19 cellular contexts compared by ENCODE assay signal in the genomic region with DNA sequence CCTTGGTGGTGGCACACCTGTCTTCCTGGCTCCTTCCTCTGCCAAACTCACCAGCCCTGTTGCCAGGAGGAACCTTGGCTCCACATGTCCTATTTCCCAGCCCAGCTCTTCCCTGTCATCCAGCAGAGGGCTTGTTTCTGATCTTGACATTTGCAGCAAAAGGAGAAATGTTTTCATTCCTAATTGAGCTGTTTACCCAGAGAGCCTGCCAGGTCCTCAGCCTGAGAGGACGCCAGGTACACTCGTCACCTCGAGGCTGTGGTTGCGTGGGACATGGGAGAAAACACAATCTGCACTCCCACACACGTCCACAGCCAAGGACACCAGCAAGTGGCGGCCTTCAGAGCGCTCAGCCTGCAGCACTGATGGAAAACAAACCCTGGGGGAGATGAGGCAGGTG.
A peak's percentile ranks its signal among the peaks of the same experiment; 100 is the strongest.
DNase-seq lines count a peak whose midpoint lies in the region; ATAC-seq and TF ChIP-seq lines count a peak whose summit lies in the region.
"Had no signal": no experiment of that assay in that cellular context is flagged by ENCODE, and none has a peak within 500 bp of the region (broad histone marks: within the 10 kb centered on the region; RNA-seq: fewer than 3 reads in every experiment).

No MANE protein-coding gene starts in this region.

- no peaks in the 10 kb centered on the region for H3K9me3 Mint-ChIP-seq in activated naive CD8-positive, alpha-beta T cell treated with anti-CD3 and anti-CD28 coated beads, Interleukin-2, amount 10 ng/mL, durations not matched to agents 7 days and 5 days
- no peaks in the 10 kb centered on the region for H3K9me3 Mint-ChIP-seq in activated naive CD8-positive, alpha-beta T cell treated with anti-CD3 and anti-CD28 coated beads, Interleukin-2, amount 50 U/mL, for 24 hours
- H3K9me3 Mint-ChIP-seq: activated naive CD4-positive, alpha-beta T cell treated with anti-CD3 and anti-CD28 coated beads, Interleukin-2, amount 50 U/mL, for 72 hours; CD8-positive, alpha-beta memory T cell had no signal

- intact Hi-C loops in right lobe of liver (cut with DNase I) (no loop called here), uterus (cut with DNase I; ENCODE audit: low total_unique reads) (no loop called here)

- no peak overlapping the region for H3K27ac Mint-ChIP-seq in activated naive CD8-positive, alpha-beta T cell treated with anti-CD3 and anti-CD28 coated beads, Interleukin-2, amount 10 ng/mL, durations not matched to agents 7 days and 5 days
- no peak overlapping the region for H3K27ac Mint-ChIP-seq in activated naive CD8-positive, alpha-beta T cell treated with anti-CD3 and anti-CD28 coated beads, Interleukin-2, amount 50 U/mL, for 24 hours
- H3K27ac Mint-ChIP-seq: CD8-positive, alpha-beta memory T cell had no signal

- TF ChIP-seq POLR2A in right lobe of liver (IDR thresholded peaks at IDR 0.05) (no peak), uterus (IDR thresholded peaks at IDR 0.05) (no peak)

- peak overlapping the region; percentile 11 for H3K4me3 Mint-ChIP-seq in activated naive CD8-positive, alpha-beta T cell treated with anti-CD3 and anti-CD28 coated beads, Interleukin-2, amount 10 ng/mL, durations not matched to agents 7 days and 5 days
- H3K4me3 Mint-ChIP-seq in activated naive CD8-positive, alpha-beta T cell treated with anti-CD3 and anti-CD28 coated beads, Interleukin-2, amount 50 U/mL, for 24 hours, result no peak overlapping the region
- H3K4me3 Mint-ChIP-seq: CD8-positive, alpha-beta memory T cell had no signal

- H3K27me3 Mint-ChIP-seq in activated naive CD8-positive, alpha-beta T cell treated with anti-CD3 and anti-CD28 coated beads, Interleukin-2, amount 10 ng/mL, durations not matched to agents 7 days and 5 days, result peaks cover 4% of the 10 kb centered on the region
- no peaks in the 10 kb centered on the region for H3K27me3 Mint-ChIP-seq in activated naive CD8-positive, alpha-beta T cell treated with anti-CD3 and anti-CD28 coated beads, Interleukin-2, amount 50 U/mL, for 24 hours

- H3K27ac ChIP-seq in angular gyrus (ENCODE audit: low read depth, low read length), result peak overlapping the region; percentile 77
- H3K27ac ChIP-seq in right lobe of liver, result no peak overlapping the region
- peak overlapping the region in 1 of 2 donors; percentile 36 for H3K27ac ChIP-seq in uterus
- H3K27ac ChIP-seq: transverse colon had no signal

- no peak for DNase-seq in activated naive CD8-positive, alpha-beta T cell treated with anti-CD3 and anti-CD28 coated beads, Interleukin-2, amount 10 ng/mL, durations not matched to agents 7 days and 5 days
- no peak for DNase-seq in activated naive CD8-positive, alpha-beta T cell treated with anti-CD3 and anti-CD28 coated beads, Interleukin-2, amount 50 U/mL, for 24 hours
- DNase-seq in right lobe of liver, result peak in 2 of 3 donors; percentile 52 to 63
- DNase-seq in uterus, result peak; percentile 68 to 73
- DNase-seq in NOMO-1 (lab: John Stamatoyannopoulos, UW; ENCODE audit: unreplicated experiment in 2 of 2), result no peak
- DNase-seq in pons (ENCODE audit: low spot score), result no peak
- DNase-seq: activated CD4-positive, alpha-beta T cell treated with anti-CD3 and anti-CD28 coated beads, Interleukin-2, amount 50 U/mL, for 4 hours; activated T-cell treated with anti-CD3 and anti-CD28 coated beads, Interleukin-2, amount 50 U/mL, for 1 hour; CD8-positive, alpha-beta memory T cell; effector CD8-positive, alpha-beta T cell; hippocampal formation; NCI-H146; NCI-H524; small intestine; transverse colon had no signal

- TF ChIP-seq CTCF in right lobe of liver (IDR thresholded peaks at IDR 0.05) (peak in 3 of 4 donors; percentile 11 to 30 (median 24)), uterus (IDR thresholded peaks at IDR 0.05) (peak in 1 of 4 experiments; percentile 7)

- H3K36me3 Mint-ChIP-seq in activated naive CD8-positive, alpha-beta T cell treated with anti-CD3 and anti-CD28 coated beads, Interleukin-2, amount 10 ng/mL, durations not matched to agents 7 days and 5 days, result no peaks in the 10 kb centered on the region
- no peaks in the 10 kb centered on the region for H3K36me3 Mint-ChIP-seq in activated naive CD8-positive, alpha-beta T cell treated with anti-CD3 and anti-CD28 coated beads, Interleukin-2, amount 50 U/mL, for 24 hours (ENCODE audit: low read depth)
- H3K36me3 Mint-ChIP-seq: activated naive CD4-positive, alpha-beta T cell treated with anti-CD3 and anti-CD28 coated beads, Interleukin-2, amount 50 U/mL, for 72 hours had no signal

- no peak for ATAC-seq in activated naive CD8-positive, alpha-beta T cell treated with anti-CD3 and anti-CD28 coated beads, Interleukin-2, amount 10 ng/mL, durations not matched to agents 7 days and 5 days (ENCODE audit: low read depth)
- no peak for ATAC-seq in activated naive CD8-positive, alpha-beta T cell treated with anti-CD3 and anti-CD28 coated beads, Interleukin-2, amount 50 U/mL, for 24 hours
- peak; percentile 50 to 81 (median 77) for ATAC-seq in right lobe of liver
- ATAC-seq in HG02938 (IDR thresholded peaks at IDR 0.05; ENCODE audit: unreplicated experiment), result no peak
- ATAC-seq: activated naive CD4-positive, alpha-beta T cell treated with anti-CD3 and anti-CD28 coated beads, Interleukin-2, amount 50 U/mL, for 72 hours; Panc1 had no signal

- POLR2A ChIA-PET in activated naive CD8-positive, alpha-beta T cell treated with anti-CD3 and anti-CD28 coated beads, Interleukin-2, amount 10 ng/mL, durations not matched to agents 7 days and 5 days (lab: Charles Lee), result no interaction called here

- H3K27me3 ChIP-seq in right lobe of liver (no peaks in the 10 kb centered on the region), uterus (no peaks in the 10 kb centered on the region)
- H3K27me3 ChIP-seq: transverse colon had no signal

- 4% methylated on average over 6 of the region's 7 CpGs for WGBS in right lobe of liver (ENCODE audit: insufficient coverage, low coverage, low lambda C conversion rate, missing lambda C conversion rate)

- H3K36me3 ChIP-seq in right lobe of liver (peaks cover 0 to 5% (median 2%) of the 10 kb centered on the region in 4 donors), uterus (no peaks in the 10 kb centered on the region)

- H3K9me3 ChIP-seq in right lobe of liver (no peaks in the 10 kb centered on the region), uterus (no peaks in the 10 kb centered on the region)
- H3K9me3 ChIP-seq: transverse colon had no signal

- H3K4me3 ChIP-seq in right lobe of liver (no peak overlapping the region), uterus (no peak overlapping the region)
- H3K4me3 ChIP-seq: transverse colon had no signal

- H3K4me1 Mint-ChIP-seq in activated naive CD8-positive, alpha-beta T cell treated with anti-CD3 and anti-CD28 coated beads, Interleukin-2, amount 10 ng/mL, durations not matched to agents 7 days and 5 days, result peaks cover 17% of the 10 kb centered on the region
- no peaks in the 10 kb centered on the region for H3K4me1 Mint-ChIP-seq in activated naive CD8-positive, alpha-beta T cell treated with anti-CD3 and anti-CD28 coated beads, Interleukin-2, amount 50 U/mL, for 24 hours
- H3K4me1 Mint-ChIP-seq: CD8-positive, alpha-beta memory T cell had no signal

- H3K4me1 ChIP-seq in right lobe of liver (peaks cover 0 to 8% (median 2%) of the 10 kb centered on the region in 4 donors), uterus (peaks cover 0 to 6% of the 10 kb centered on the region in 2 donors)

Comparison
In these comparisons a context has a peak if more than half of its experiments do, and no peak if none do; other contexts are left out.
1. ATAC-seq: peak in right lobe of liver (4 of 4); none in activated naive CD8-positive, alpha-beta T cell treated with anti-CD3 and anti-CD28 coated beads, Interleukin-2, amount 10 ng/mL, durations not matched to agents 7 days and 5 days (single experiment), activated naive CD8-positive, alpha-beta T cell treated with anti-CD3 and anti-CD28 coated beads, Interleukin-2, amount 50 U/mL, for 24 hours (single experiment) and HG02938 (single experiment).
2. DNase-seq: peak in right lobe of liver (2 of 3) and uterus (2 of 2); none in activated naive CD8-positive, alpha-beta T cell treated with anti-CD3 and anti-CD28 coated beads, Interleukin-2, amount 10 ng/mL, durations not matched to agents 7 days and 5 days (single experiment), activated naive CD8-positive, alpha-beta T cell treated with anti-CD3 and anti-CD28 coated beads, Interleukin-2, amount 50 U/mL, for 24 hours (single experiment), NOMO-1 (0 of 2) and pons (single experiment).